ENCODE assay signal across 32 cellular contexts in genomic region chr17:27106347-27106981, GRCh38.
"Had no signal": no experiment of that assay in that cellular context is flagged by ENCODE, and none has a peak within 500 bp of the region (broad histone marks: within the 10 kb centered on the region; RNA-seq: fewer than 3 reads in every experiment).

No MANE protein-coding gene starts in this region.

- H3K27ac ChIP-seq: brain microvascular endothelial cell, cardiac muscle cell, WERI-Rb-1 had no signal

- H3K27me3 ChIP-seq: brain microvascular endothelial cell, cardiac muscle cell had no signal

- H3K9me3 Mint-ChIP-seq: activated CD4-positive, alpha-beta memory T cell treated with anti-CD3 and anti-CD28 coated beads, Interleukin-2, amount 10 ng/mL, durations not matched to agents 7 days and 5 days; central memory CD8-positive, alpha-beta T cell had no signal

- H3K27ac Mint-ChIP-seq: activated CD4-positive, alpha-beta memory T cell treated with anti-CD3 and anti-CD28 coated beads, Interleukin-2, amount 10 ng/mL, durations not matched to agents 7 days and 5 days; activated CD8-positive, alpha-beta memory T cell treated with anti-CD3 and anti-CD28 coated beads, Interleukin-2, amount 10 ng/mL, durations not matched to agents 7 days and 5 days; activated naive CD8-positive, alpha-beta T cell treated with anti-CD3 and anti-CD28 coated beads for 36 hours had no signal

- DNase-seq: activated CD4-positive, alpha-beta memory T cell treated with anti-CD3 and anti-CD28 coated beads, Interleukin-2, amount 10 ng/mL, durations not matched to agents 7 days and 5 days; activated CD4-positive, alpha-beta T cell treated with anti-CD3 and anti-CD28 coated beads for 1 hour; activated CD4-positive, alpha-beta T cell treated with anti-CD3 and anti-CD28 coated beads for 48 hours; activated CD4-positive, CD25-positive, alpha-beta regulatory T cell; activated CD8-positive, alpha-beta memory T cell treated with anti-CD3 and anti-CD28 coated beads for 24 hours; activated CD8-positive, alpha-beta memory T cell treated with anti-CD3 and anti-CD28 coated beads, Interleukin-2, amount 10 ng/mL, durations not matched to agents 7 days and 5 days; activated CD8-positive, alpha-beta memory T cell treated with anti-CD3 and anti-CD28 coated beads, Interleukin-2, amount 50 U/mL, for 48 hours; activated effector memory CD4-positive, alpha-beta T cell treated with Interleukin-2 at 50 U/mL for 16 hours; activated naive CD4-positive, alpha-beta T cell; activated naive CD4-positive, alpha-beta T cell treated with anti-CD3 and anti-CD28 coated beads, Interleukin-2, amount 50 U/mL, for 16 hours; activated naive CD8-positive, alpha-beta T cell treated with anti-CD3 and anti-CD28 coated beads for 36 hours; activated T-cell treated with anti-CD3 and anti-CD28 coated beads, Interleukin-2, amount 50 U/mL, for 48 hours; amniotic stem cell; aorta; brain microvascular endothelial cell; Karpas-422; KBM-7; NCI-H1105; NCI-H1417 treated with DMSO at 0.1 percent for 48 hours; NCI-H1930; NCI-H2081 treated with DMSO at 0.1 percent for 48 hours; NCI-H226; NCI-H446 treated with DMSO at 0.1 percent for 48 hours; NCI-H524 treated with DMSO at 0.1 percent for 48 hours; Right ventricle myocardium superior; SW 1271; T-helper 1 cell; T-helper 2 cell; T-helper 9 cell; WERI-Rb-1 had no signal

- H3K36me3 ChIP-seq: brain microvascular endothelial cell, cardiac muscle cell, WERI-Rb-1 had no signal

- H3K36me3 Mint-ChIP-seq: activated CD8-positive, alpha-beta memory T cell treated with anti-CD3 and anti-CD28 coated beads, Interleukin-2, amount 10 ng/mL, durations not matched to agents 7 days and 5 days; activated naive CD8-positive, alpha-beta T cell treated with anti-CD3 and anti-CD28 coated beads for 36 hours had no signal

- H3K4me3 ChIP-seq: cardiac muscle cell had no signal

- H3K4me1 Mint-ChIP-seq: activated CD4-positive, alpha-beta memory T cell treated with anti-CD3 and anti-CD28 coated beads, Interleukin-2, amount 10 ng/mL, durations not matched to agents 7 days and 5 days; activated CD8-positive, alpha-beta memory T cell treated with anti-CD3 and anti-CD28 coated beads, Interleukin-2, amount 10 ng/mL, durations not matched to agents 7 days and 5 days; activated naive CD8-positive, alpha-beta T cell treated with anti-CD3 and anti-CD28 coated beads for 36 hours; central memory CD8-positive, alpha-beta T cell had no signal

- H3K27me3 Mint-ChIP-seq: activated CD4-positive, alpha-beta memory T cell treated with anti-CD3 and anti-CD28 coated beads, Interleukin-2, amount 10 ng/mL, durations not matched to agents 7 days and 5 days had no signal

- ATAC-seq: activated CD8-positive, alpha-beta memory T cell treated with anti-CD3 and anti-CD28 coated beads, Interleukin-2, amount 10 ng/mL, durations not matched to agents 7 days and 5 days had no signal

- H3K4me3 Mint-ChIP-seq: activated CD4-positive, alpha-beta memory T cell treated with anti-CD3 and anti-CD28 coated beads, Interleukin-2, amount 10 ng/mL, durations not matched to agents 7 days and 5 days; activated CD8-positive, alpha-beta memory T cell treated with anti-CD3 and anti-CD28 coated beads, Interleukin-2, amount 10 ng/mL, durations not matched to agents 7 days and 5 days; activated naive CD8-positive, alpha-beta T cell treated with anti-CD3 and anti-CD28 coated beads for 36 hours; central memory CD8-positive, alpha-beta T cell had no signal
